In genomic region chr6:3510178-3510577, GRCh38 we compare ENCODE assay signal across 1 cellular context.
TF ChIP-seq lines count a peak whose summit lies in the region.

No MANE protein-coding gene starts in this region.

TF ChIP-seq in HEK293, 187 proteins besides CTCF, POLR2A, EP300 and RAD21 (continued from another document):
- TF ChIP-seq, protein P1, sequence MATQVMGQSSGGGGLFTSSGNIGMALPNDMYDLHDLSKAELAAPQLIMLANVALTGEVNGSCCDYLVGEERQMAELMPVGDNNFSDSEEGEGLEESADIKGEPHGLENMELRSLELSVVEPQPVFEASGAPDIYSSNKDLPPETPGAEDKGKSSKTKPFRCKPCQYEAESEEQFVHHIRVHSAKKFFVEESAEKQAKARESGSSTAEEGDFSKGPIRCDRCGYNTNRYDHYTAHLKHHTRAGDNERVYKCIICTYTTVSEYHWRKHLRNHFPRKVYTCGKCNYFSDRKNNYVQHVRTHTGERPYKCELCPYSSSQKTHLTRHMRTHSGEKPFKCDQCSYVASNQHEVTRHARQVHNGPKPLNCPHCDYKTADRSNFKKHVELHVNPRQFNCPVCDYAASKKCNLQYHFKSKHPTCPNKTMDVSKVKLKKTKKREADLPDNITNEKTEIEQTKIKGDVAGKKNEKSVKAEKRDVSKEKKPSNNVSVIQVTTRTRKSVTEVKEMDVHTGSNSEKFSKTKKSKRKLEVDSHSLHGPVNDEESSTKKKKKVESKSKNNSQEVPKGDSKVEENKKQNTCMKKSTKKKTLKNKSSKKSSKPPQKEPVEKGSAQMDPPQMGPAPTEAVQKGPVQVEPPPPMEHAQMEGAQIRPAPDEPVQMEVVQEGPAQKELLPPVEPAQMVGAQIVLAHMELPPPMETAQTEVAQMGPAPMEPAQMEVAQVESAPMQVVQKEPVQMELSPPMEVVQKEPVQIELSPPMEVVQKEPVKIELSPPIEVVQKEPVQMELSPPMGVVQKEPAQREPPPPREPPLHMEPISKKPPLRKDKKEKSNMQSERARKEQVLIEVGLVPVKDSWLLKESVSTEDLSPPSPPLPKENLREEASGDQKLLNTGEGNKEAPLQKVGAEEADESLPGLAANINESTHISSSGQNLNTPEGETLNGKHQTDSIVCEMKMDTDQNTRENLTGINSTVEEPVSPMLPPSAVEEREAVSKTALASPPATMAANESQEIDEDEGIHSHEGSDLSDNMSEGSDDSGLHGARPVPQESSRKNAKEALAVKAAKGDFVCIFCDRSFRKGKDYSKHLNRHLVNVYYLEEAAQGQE (tag by site-specific recombination; IDR thresholded peaks at IDR 0.05) = no peak
- TF ChIP-seq ZNF24 (tag by site-specific recombination; IDR thresholded peaks at IDR 0.05) (no peak), ZNF239 (tag by site-specific recombination; IDR thresholded peaks at IDR 0.05) (no peak), ZNF623 (tag by site-specific recombination; IDR thresholded peaks at IDR 0.05) (no peak), ZNF548 (tag by site-specific recombination; IDR thresholded peaks at IDR 0.05) (no peak)
